In genomic region chr2:32948266-32948665, GRCh38 we compare ENCODE assay signal across 8 cellular contexts. TPM values are rescaled to one million over a fixed set of nuclear protein-coding genes. Genes with fewer than 3 reads are reported as not detected.
A peak's percentile ranks its signal among the peaks of the same experiment; 100 is the strongest.
DNase-seq lines count a peak whose midpoint lies in the region; ATAC-seq lines count a peak whose summit lies in the region.

No MANE protein-coding gene starts in this region.

- H3K4me3 Mint-ChIP-seq in activated CD4-positive, alpha-beta T cell treated with anti-CD3 and anti-CD28 coated beads for 36 hours, result peak overlapping the region; percentile 13
- H3K4me3 Mint-ChIP-seq in activated T-helper 1 cell treated with anti-CD3 and anti-CD28 coated beads, Interleukin-12 subunit alpha, Interleukin-12 subunit beta, Interleukin-2, Interleukin-4 antibody, amounts not matched to agents 30 ng/mL and 10 ng/mL and 1 ng/mL, durations not matched to agents 14 hours and 24 hours and 36 hours, result peak overlapping the region; percentile 76
- peak overlapping the region; percentile 63 to 68 for H3K4me3 Mint-ChIP-seq in stimulated activated naive CD8-positive, alpha-beta T cell treated with anti-CD3 and anti-CD28 coated beads, Interleukin-15, amount 100 ng/mL, for 72 hours

- no peak overlapping the region for H3K27ac Mint-ChIP-seq in activated CD4-positive, alpha-beta T cell treated with anti-CD3 and anti-CD28 coated beads for 36 hours
- H3K27ac Mint-ChIP-seq in activated T-helper 1 cell treated with anti-CD3 and anti-CD28 coated beads, Interleukin-12 subunit alpha, Interleukin-12 subunit beta, Interleukin-2, Interleukin-4 antibody, amounts not matched to agents 30 ng/mL and 10 ng/mL and 1 ng/mL, durations not matched to agents 14 hours and 24 hours and 36 hours, result no peak overlapping the region
- H3K27ac Mint-ChIP-seq in stimulated activated naive CD8-positive, alpha-beta T cell treated with anti-CD3 and anti-CD28 coated beads, Interleukin-15, amount 100 ng/mL, for 72 hours, result no peak overlapping the region

- H3K27me3 ChIP-seq in iPS-18a (ENCODE audit: control insufficient read depth, insufficient read depth, low read length), result peaks cover 10% of the 10 kb centered on the region

- no peaks in the 10 kb centered on the region for H3K4me1 Mint-ChIP-seq in activated CD4-positive, alpha-beta T cell treated with anti-CD3 and anti-CD28 coated beads for 36 hours
- peaks cover 3% of the 10 kb centered on the region for H3K4me1 Mint-ChIP-seq in activated T-helper 1 cell treated with anti-CD3 and anti-CD28 coated beads, Interleukin-12 subunit alpha, Interleukin-12 subunit beta, Interleukin-2, Interleukin-4 antibody, amounts not matched to agents 30 ng/mL and 10 ng/mL and 1 ng/mL, durations not matched to agents 14 hours and 24 hours and 36 hours (ENCODE audit: low read depth)
- peaks cover 20% of the 10 kb centered on the region for H3K4me1 Mint-ChIP-seq in stimulated activated naive CD8-positive, alpha-beta T cell treated with anti-CD3 and anti-CD28 coated beads, Interleukin-15, amount 100 ng/mL, for 72 hours

- no peak overlapping the region for H3K27ac ChIP-seq in iPS-18a (ENCODE audit: low read length)

- intact Hi-C loops in activated CD4-positive, alpha-beta T cell treated with anti-CD3 and anti-CD28 coated beads for 36 hours (cut with DNase I, micrococcal nuclease), result loop anchor here in 1 of 2 experiments (5.0 kb wide), 4 partner anchors 171 to 649 kb away; partner anchors contain the start of genes BIRC6 and FAM98A
- intact Hi-C loops in activated T-helper 1 cell treated with anti-CD3 and anti-CD28 coated beads, Interleukin-12 subunit alpha, Interleukin-12 subunit beta, Interleukin-2, Interleukin-4 antibody, amounts not matched to agents 30 ng/mL and 10 ng/mL and 1 ng/mL, durations not matched to agents 14 hours and 24 hours and 36 hours (cut with micrococcal nuclease), result loop anchor here (5.0 kb wide), 2 partner anchors 374 to 424 kb away; no protein-coding TSS in a partner anchor

- no peaks in the 10 kb centered on the region for H3K9me3 ChIP-seq in iPS-18a (ENCODE audit: control insufficient read depth, low read depth, low read length)

- H3K27me3 Mint-ChIP-seq in activated CD4-positive, alpha-beta T cell treated with anti-CD3 and anti-CD28 coated beads for 36 hours, result peaks cover 27% of the 10 kb centered on the region
- peaks cover 31% of the 10 kb centered on the region for H3K27me3 Mint-ChIP-seq in activated T-helper 1 cell treated with anti-CD3 and anti-CD28 coated beads, Interleukin-12 subunit alpha, Interleukin-12 subunit beta, Interleukin-2, Interleukin-4 antibody, amounts not matched to agents 30 ng/mL and 10 ng/mL and 1 ng/mL, durations not matched to agents 14 hours and 24 hours and 36 hours (ENCODE audit: insufficient read depth)
- H3K27me3 Mint-ChIP-seq in stimulated activated naive CD8-positive, alpha-beta T cell treated with anti-CD3 and anti-CD28 coated beads, Interleukin-15, amount 100 ng/mL, for 72 hours, result peaks cover 49% of the 10 kb centered on the region

- CTCF ChIA-PET in activated CD4-positive, alpha-beta T cell treated with anti-CD3 and anti-CD28 coated beads for 36 hours (lab: Charles Lee), result no interaction called here

- POLR2A ChIA-PET in activated CD4-positive, alpha-beta T cell treated with anti-CD3 and anti-CD28 coated beads for 36 hours (lab: Charles Lee), result no interaction called here

- ATAC-seq in activated CD4-positive, alpha-beta T cell treated with anti-CD3 and anti-CD28 coated beads for 36 hours, result no peak
- no peak for ATAC-seq in stimulated activated naive CD8-positive, alpha-beta T cell treated with anti-CD3 and anti-CD28 coated beads, Interleukin-15, amount 100 ng/mL, for 72 hours
- ATAC-seq in HG03342 (IDR thresholded peaks at IDR 0.05; ENCODE audit: unreplicated experiment), result no peak

- H3K36me3 ChIP-seq in iPS-18a (ENCODE audit: control insufficient read depth, low read depth, low read length), result no peaks in the 10 kb centered on the region

- H3K4me3 ChIP-seq in iPS-18a (ENCODE audit: low read length), result peak overlapping the region; percentile 73

- peaks cover 8% of the 10 kb centered on the region for H3K4me1 ChIP-seq in iPS-18a (ENCODE audit: control insufficient read depth, low read depth, low read length)

- DNase-seq in activated CD4-positive, alpha-beta T cell treated with anti-CD3 and anti-CD28 coated beads for 36 hours, result no peak
- no peak for DNase-seq in activated CD4-positive, alpha-beta T cell treated with anti-CD3 and anti-CD28 coated beads for 48 hours
- DNase-seq in activated T-helper 1 cell treated with anti-CD3 and anti-CD28 coated beads, Interleukin-12 subunit alpha, Interleukin-12 subunit beta, Interleukin-2, Interleukin-4 antibody, amounts not matched to agents 30 ng/mL and 10 ng/mL and 1 ng/mL, durations not matched to agents 14 hours and 24 hours and 36 hours (ENCODE audit: low spot score), result no peak
- no peak for DNase-seq in stimulated activated naive CD8-positive, alpha-beta T cell treated with anti-CD3 and anti-CD28 coated beads, Interleukin-15, amount 100 ng/mL, for 72 hours
- DNase-seq in SW480 (ENCODE audit: low spot score), result no peak
- no peak for DNase-seq in stimulated activated CD4-positive, alpha-beta T cell treated with anti-CD3 and anti-CD28 coated beads, Interleukin-12 subunit alpha, Interleukin-12 subunit beta, amount 100 ng/mL, for 4 hours

- H3K9me3 Mint-ChIP-seq in activated CD4-positive, alpha-beta T cell treated with anti-CD3 and anti-CD28 coated beads for 36 hours (ENCODE audit: low read depth), result no peaks in the 10 kb centered on the region
- no peaks in the 10 kb centered on the region for H3K9me3 Mint-ChIP-seq in activated T-helper 1 cell treated with anti-CD3 and anti-CD28 coated beads, Interleukin-12 subunit alpha, Interleukin-12 subunit beta, Interleukin-2, Interleukin-4 antibody, amounts not matched to agents 30 ng/mL and 10 ng/mL and 1 ng/mL, durations not matched to agents 14 hours and 24 hours and 36 hours
- peaks cover 0 to 4% of the 10 kb centered on the region in 2 donors for H3K9me3 Mint-ChIP-seq in stimulated activated naive CD8-positive, alpha-beta T cell treated with anti-CD3 and anti-CD28 coated beads, Interleukin-15, amount 100 ng/mL, for 72 hours

- H3K36me3 Mint-ChIP-seq in activated CD4-positive, alpha-beta T cell treated with anti-CD3 and anti-CD28 coated beads for 36 hours (ENCODE audit: low read depth), result no peaks in the 10 kb centered on the region
- no peaks in the 10 kb centered on the region for H3K36me3 Mint-ChIP-seq in activated T-helper 1 cell treated with anti-CD3 and anti-CD28 coated beads, Interleukin-12 subunit alpha, Interleukin-12 subunit beta, Interleukin-2, Interleukin-4 antibody, amounts not matched to agents 30 ng/mL and 10 ng/mL and 1 ng/mL, durations not matched to agents 14 hours and 24 hours and 36 hours (ENCODE audit: low read depth)

- peak overlapping the region; percentile 40 for H3K9ac ChIP-seq in iPS-18a (ENCODE audit: low read length)

RNA-seq across cellular contexts. Expression of gene LTBP1, which starts 1.5 kb away (rescaled TPM):
- total RNA-seq in activated CD4-positive, alpha-beta T cell treated with anti-CD3 and anti-CD28 coated beads for 36 hours, result under 1 TPM; 0.14 to 0.26 TPM
- total RNA-seq in activated T-helper 1 cell treated with anti-CD3 and anti-CD28 coated beads, Interleukin-12 subunit alpha, Interleukin-12 subunit beta, Interleukin-2, Interleukin-4 antibody, amounts not matched to agents 30 ng/mL and 10 ng/mL and 1 ng/mL, durations not matched to agents 14 hours and 24 hours and 36 hours, result 0.12 and 0.26 TPM in 2 replicates

Comparison
In these comparisons a context has a peak if more than half of its experiments do, and no peak if none do; other contexts are left out.
1. H3K4me3 Mint-ChIP-seq: peak in every context shown above with its lines; median percentile 76 in activated T-helper 1 cell treated with anti-CD3 and anti-CD28 coated beads, Interleukin-12 subunit alpha, Interleukin-12 subunit beta, Interleukin-2, Interleukin-4 antibody, amounts not matched to agents 30 ng/mL and 10 ng/mL and 1 ng/mL, durations not matched to agents 14 hours and 24 hours and 36 hours; 66 in stimulated activated naive CD8-positive, alpha-beta T cell treated with anti-CD3 and anti-CD28 coated beads, Interleukin-15, amount 100 ng/mL, for 72 hours; 13 in activated CD4-positive, alpha-beta T cell treated with anti-CD3 and anti-CD28 coated beads for 36 hours.